In the genomic region with DNA sequence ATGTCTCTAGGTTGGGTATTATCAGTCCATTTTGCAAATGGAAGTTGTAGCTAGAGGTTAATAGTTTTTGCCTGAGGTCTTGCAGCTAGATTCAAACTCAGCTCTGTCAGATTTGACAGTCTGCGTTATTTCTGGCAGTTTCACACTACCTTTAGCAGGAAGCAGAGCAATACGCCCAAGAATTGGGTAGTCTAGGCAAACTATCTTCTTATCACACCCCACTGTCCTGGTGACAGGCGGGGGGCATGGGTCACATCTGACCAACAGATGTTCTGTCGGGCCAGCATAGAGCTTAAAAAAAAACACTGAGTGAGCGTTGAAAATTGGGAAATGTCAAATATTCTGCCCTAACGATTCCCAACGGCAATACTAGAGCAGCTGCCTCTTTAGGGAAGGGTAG, we compare ENCODE assay signal across 13 cellular contexts.
"Had no signal": no experiment of that assay in that cellular context is flagged by ENCODE, and none has a peak within 500 bp of the region (broad histone marks: within the 10 kb centered on the region; RNA-seq: fewer than 3 reads in every experiment).

No MANE protein-coding gene starts in this region.

- H3K9me3 ChIP-seq: lower lobe of right lung, tibial nerve had no signal

- H3K4me3 ChIP-seq: lower lobe of right lung, tibial nerve had no signal

- H3K27ac ChIP-seq: tibial nerve had no signal

- ATAC-seq: naive thymus-derived CD8-positive, alpha-beta T cell had no signal

- DNase-seq: activated CD4-positive, alpha-beta T cell treated with anti-CD3 and anti-CD28 coated beads, Interleukin-2, amount 50 U/mL, for 1 hour; activated effector memory CD4-positive, alpha-beta T cell treated with anti-CD3 and anti-CD28 coated beads, Interleukin-2, amount 50 U/mL, for 16 hours; activated naive CD8-positive, alpha-beta T cell treated with anti-CD3 and anti-CD28 coated beads for 36 hours; activated T-cell treated with anti-CD3 and anti-CD28 coated beads, Interleukin-2, amount 50 U/mL, for 1 hour; cerebellar nuclear complex; endodermal cell; erythroblast; lower lobe of right lung; naive thymus-derived CD8-positive, alpha-beta T cell; right cardiac atrium; small intestine had no signal

- H3K27ac Mint-ChIP-seq: activated naive CD8-positive, alpha-beta T cell treated with anti-CD3 and anti-CD28 coated beads for 36 hours; endodermal cell; progenitor cell of endocrine pancreas had no signal

- H3K4me3 Mint-ChIP-seq: activated naive CD8-positive, alpha-beta T cell treated with anti-CD3 and anti-CD28 coated beads for 36 hours; endodermal cell; naive thymus-derived CD8-positive, alpha-beta T cell had no signal

- H3K27me3 Mint-ChIP-seq: activated naive CD8-positive, alpha-beta T cell treated with anti-CD3 and anti-CD28 coated beads for 36 hours; naive thymus-derived CD8-positive, alpha-beta T cell; progenitor cell of endocrine pancreas had no signal

- H3K9me3 Mint-ChIP-seq: activated naive CD8-positive, alpha-beta T cell treated with anti-CD3 and anti-CD28 coated beads for 36 hours; endodermal cell; naive thymus-derived CD8-positive, alpha-beta T cell had no signal

- H3K36me3 ChIP-seq: lower lobe of right lung, tibial nerve had no signal
